ENCODE assay signal across 1 cellular context in the genomic region with DNA sequence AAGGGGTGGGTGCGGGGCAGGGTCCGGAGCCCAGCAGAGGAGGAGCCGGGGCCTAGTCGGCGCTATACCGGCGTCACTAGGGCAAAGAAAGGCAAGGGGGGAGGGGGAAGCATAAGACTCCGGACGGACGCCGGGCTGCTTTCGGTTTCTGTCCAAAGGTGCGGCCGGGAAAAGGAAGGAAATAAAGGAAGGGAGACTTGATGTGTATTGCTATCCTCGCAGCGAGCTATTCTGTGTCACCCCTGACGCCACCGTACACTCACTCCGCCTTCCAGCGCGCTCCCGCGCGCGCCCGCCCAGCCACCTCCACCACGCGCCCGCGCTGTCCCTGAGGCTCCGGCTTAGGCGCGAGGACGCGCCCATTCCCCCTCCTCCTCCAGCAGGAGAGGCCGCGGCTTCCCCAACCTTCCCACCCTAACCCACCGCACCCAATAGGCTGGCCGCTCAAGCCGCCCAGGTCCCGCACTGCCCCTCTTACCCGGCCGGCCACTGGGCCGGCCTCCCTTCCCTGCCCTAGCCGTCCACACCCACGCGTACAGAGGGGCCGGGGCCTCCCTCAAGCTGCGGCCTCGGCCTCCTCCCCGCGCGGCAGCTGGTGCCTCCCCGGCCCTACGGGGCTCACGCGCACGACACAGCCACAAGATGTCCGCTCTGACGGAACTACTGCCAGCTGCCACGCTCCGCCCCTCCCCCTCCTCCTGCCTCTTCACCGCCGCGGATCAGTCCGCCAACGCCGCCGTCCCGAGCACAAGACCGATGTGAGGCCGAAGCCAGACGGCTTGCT.
TF ChIP-seq lines count a peak whose summit lies in the region.

A gene (minus strand): TSS at position 662 of the 784 bp plus-strand sequence. CDS start 1,043 bp downstream, outside the sequence.

TF ChIP-seq in K562, 482 proteins besides CTCF, POLR2A, EP300 and RAD21 (continued from another document and continues in another):
- TF ChIP-seq, protein P1, sequence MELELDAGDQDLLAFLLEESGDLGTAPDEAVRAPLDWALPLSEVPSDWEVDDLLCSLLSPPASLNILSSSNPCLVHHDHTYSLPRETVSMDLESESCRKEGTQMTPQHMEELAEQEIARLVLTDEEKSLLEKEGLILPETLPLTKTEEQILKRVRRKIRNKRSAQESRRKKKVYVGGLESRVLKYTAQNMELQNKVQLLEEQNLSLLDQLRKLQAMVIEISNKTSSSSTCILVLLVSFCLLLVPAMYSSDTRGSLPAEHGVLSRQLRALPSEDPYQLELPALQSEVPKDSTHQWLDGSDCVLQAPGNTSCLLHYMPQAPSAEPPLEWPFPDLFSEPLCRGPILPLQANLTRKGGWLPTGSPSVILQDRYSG (tag; conservative IDR thresholded peaks at IDR 0.05; ENCODE audit: low read depth), result no peak; the same call in none of the 2 replicates
- TF ChIP-seq MAFG (tag; conservative IDR thresholded peaks at IDR 0.05), result no peak
- no peak for TF ChIP-seq CC2D1A (IDR thresholded peaks at IDR 0.05)
- no peak for TF ChIP-seq STAG1 (CRISPR knock-in tag; IDR thresholded peaks at IDR 0.05; ENCODE audit: borderline replicate concordance)
- TF ChIP-seq RB1 (IDR thresholded peaks at IDR 0.05; ENCODE audit: low read depth), result peak; percentile 33
- TF ChIP-seq FOXA3 (CRISPR knock-in tag; conservative IDR thresholded peaks at IDR 0.05 in 1 of 2, IDR thresholded peaks at IDR 0.05 in 1 of 2), result 0 out of 4 replicates have a peak, but pooled peaks of 1 of the 2 experiments have one; percentile 73
- TF ChIP-seq ZNF146 (CRISPR knock-in tag; IDR thresholded peaks at IDR 0.05; ENCODE audit: unreplicated experiment), result no peak
- TF ChIP-seq, protein P2, sequence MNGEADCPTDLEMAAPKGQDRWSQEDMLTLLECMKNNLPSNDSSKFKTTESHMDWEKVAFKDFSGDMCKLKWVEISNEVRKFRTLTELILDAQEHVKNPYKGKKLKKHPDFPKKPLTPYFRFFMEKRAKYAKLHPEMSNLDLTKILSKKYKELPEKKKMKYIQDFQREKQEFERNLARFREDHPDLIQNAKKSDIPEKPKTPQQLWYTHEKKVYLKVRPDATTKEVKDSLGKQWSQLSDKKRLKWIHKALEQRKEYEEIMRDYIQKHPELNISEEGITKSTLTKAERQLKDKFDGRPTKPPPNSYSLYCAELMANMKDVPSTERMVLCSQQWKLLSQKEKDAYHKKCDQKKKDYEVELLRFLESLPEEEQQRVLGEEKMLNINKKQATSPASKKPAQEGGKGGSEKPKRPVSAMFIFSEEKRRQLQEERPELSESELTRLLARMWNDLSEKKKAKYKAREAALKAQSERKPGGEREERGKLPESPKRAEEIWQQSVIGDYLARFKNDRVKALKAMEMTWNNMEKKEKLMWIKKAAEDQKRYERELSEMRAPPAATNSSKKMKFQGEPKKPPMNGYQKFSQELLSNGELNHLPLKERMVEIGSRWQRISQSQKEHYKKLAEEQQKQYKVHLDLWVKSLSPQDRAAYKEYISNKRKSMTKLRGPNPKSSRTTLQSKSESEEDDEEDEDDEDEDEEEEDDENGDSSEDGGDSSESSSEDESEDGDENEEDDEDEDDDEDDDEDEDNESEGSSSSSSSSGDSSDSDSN (IDR thresholded peaks at IDR 0.05; ENCODE audit: borderline replicate concordance in 1 of 2, low read depth in 2 of 2, low read length in 2 of 2), result peak in 1 of 2 experiments; percentile 65; a peak in 2 of 4 replicates
- peak; percentile 95 for TF ChIP-seq PRPF4 (IDR thresholded peaks at IDR 0.05; ENCODE audit: insufficient read depth, low read depth, low read length, poor library complexity, severe bottlenecking)
- TF ChIP-seq POLR2B (IDR thresholded peaks at IDR 0.05; ENCODE audit: low read depth, partially characterized antibody), result peak; percentile 91
- TF ChIP-seq POLR2G (IDR thresholded peaks at IDR 0.05; ENCODE audit: low read depth, low read length), result peak; percentile 91
- TF ChIP-seq, protein P3, sequence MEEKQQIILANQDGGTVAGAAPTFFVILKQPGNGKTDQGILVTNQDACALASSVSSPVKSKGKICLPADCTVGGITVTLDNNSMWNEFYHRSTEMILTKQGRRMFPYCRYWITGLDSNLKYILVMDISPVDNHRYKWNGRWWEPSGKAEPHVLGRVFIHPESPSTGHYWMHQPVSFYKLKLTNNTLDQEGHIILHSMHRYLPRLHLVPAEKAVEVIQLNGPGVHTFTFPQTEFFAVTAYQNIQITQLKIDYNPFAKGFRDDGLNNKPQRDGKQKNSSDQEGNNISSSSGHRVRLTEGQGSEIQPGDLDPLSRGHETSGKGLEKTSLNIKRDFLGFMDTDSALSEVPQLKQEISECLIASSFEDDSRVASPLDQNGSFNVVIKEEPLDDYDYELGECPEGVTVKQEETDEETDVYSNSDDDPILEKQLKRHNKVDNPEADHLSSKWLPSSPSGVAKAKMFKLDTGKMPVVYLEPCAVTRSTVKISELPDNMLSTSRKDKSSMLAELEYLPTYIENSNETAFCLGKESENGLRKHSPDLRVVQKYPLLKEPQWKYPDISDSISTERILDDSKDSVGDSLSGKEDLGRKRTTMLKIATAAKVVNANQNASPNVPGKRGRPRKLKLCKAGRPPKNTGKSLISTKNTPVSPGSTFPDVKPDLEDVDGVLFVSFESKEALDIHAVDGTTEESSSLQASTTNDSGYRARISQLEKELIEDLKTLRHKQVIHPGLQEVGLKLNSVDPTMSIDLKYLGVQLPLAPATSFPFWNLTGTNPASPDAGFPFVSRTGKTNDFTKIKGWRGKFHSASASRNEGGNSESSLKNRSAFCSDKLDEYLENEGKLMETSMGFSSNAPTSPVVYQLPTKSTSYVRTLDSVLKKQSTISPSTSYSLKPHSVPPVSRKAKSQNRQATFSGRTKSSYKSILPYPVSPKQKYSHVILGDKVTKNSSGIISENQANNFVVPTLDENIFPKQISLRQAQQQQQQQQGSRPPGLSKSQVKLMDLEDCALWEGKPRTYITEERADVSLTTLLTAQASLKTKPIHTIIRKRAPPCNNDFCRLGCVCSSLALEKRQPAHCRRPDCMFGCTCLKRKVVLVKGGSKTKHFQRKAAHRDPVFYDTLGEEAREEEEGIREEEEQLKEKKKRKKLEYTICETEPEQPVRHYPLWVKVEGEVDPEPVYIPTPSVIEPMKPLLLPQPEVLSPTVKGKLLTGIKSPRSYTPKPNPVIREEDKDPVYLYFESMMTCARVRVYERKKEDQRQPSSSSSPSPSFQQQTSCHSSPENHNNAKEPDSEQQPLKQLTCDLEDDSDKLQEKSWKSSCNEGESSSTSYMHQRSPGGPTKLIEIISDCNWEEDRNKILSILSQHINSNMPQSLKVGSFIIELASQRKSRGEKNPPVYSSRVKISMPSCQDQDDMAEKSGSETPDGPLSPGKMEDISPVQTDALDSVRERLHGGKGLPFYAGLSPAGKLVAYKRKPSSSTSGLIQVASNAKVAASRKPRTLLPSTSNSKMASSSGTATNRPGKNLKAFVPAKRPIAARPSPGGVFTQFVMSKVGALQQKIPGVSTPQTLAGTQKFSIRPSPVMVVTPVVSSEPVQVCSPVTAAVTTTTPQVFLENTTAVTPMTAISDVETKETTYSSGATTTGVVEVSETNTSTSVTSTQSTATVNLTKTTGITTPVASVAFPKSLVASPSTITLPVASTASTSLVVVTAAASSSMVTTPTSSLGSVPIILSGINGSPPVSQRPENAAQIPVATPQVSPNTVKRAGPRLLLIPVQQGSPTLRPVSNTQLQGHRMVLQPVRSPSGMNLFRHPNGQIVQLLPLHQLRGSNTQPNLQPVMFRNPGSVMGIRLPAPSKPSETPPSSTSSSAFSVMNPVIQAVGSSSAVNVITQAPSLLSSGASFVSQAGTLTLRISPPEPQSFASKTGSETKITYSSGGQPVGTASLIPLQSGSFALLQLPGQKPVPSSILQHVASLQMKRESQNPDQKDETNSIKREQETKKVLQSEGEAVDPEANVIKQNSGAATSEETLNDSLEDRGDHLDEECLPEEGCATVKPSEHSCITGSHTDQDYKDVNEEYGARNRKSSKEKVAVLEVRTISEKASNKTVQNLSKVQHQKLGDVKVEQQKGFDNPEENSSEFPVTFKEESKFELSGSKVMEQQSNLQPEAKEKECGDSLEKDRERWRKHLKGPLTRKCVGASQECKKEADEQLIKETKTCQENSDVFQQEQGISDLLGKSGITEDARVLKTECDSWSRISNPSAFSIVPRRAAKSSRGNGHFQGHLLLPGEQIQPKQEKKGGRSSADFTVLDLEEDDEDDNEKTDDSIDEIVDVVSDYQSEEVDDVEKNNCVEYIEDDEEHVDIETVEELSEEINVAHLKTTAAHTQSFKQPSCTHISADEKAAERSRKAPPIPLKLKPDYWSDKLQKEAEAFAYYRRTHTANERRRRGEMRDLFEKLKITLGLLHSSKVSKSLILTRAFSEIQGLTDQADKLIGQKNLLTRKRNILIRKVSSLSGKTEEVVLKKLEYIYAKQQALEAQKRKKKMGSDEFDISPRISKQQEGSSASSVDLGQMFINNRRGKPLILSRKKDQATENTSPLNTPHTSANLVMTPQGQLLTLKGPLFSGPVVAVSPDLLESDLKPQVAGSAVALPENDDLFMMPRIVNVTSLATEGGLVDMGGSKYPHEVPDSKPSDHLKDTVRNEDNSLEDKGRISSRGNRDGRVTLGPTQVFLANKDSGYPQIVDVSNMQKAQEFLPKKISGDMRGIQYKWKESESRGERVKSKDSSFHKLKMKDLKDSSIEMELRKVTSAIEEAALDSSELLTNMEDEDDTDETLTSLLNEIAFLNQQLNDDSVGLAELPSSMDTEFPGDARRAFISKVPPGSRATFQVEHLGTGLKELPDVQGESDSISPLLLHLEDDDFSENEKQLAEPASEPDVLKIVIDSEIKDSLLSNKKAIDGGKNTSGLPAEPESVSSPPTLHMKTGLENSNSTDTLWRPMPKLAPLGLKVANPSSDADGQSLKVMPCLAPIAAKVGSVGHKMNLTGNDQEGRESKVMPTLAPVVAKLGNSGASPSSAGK (IDR thresholded peaks at IDR 0.05), result 0 out of 2 replicates have a peak, but pooled peaks have one; percentile 21
- no peak for TF ChIP-seq SRSF7 (optimal IDR thresholded peaks at IDR 0.05; ENCODE audit: low read depth, low read length)
- TF ChIP-seq, protein P4, sequence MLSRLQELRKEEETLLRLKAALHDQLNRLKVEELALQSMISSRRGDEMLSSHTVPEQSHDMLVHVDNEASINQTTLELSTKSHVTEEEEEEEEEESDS (CRISPR knock-in tag; IDR thresholded peaks at IDR 0.05), result no peak
- TF ChIP-seq, protein P5, sequence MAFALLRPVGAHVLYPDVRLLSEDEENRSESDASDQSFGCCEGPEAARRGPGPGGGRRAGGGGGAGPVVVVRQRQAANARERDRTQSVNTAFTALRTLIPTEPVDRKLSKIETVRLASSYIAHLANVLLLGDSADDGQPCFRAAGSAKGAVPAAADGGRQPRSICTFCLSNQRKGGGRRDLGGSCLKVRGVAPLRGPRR (CRISPR knock-in tag; IDR thresholded peaks at IDR 0.05), result no peak
- TF ChIP-seq ASH1L (IDR thresholded peaks at IDR 0.05; ENCODE audit: borderline replicate concordance, low read depth, partially characterized antibody), result no peak
- TF ChIP-seq NFIX (CRISPR knock-in tag; IDR thresholded peaks at IDR 0.05; ENCODE audit: low read depth), result no peak
- no peak for TF ChIP-seq COPS2 (conservative IDR thresholded peaks at IDR 0.05)
- TF ChIP-seq, protein P6, sequence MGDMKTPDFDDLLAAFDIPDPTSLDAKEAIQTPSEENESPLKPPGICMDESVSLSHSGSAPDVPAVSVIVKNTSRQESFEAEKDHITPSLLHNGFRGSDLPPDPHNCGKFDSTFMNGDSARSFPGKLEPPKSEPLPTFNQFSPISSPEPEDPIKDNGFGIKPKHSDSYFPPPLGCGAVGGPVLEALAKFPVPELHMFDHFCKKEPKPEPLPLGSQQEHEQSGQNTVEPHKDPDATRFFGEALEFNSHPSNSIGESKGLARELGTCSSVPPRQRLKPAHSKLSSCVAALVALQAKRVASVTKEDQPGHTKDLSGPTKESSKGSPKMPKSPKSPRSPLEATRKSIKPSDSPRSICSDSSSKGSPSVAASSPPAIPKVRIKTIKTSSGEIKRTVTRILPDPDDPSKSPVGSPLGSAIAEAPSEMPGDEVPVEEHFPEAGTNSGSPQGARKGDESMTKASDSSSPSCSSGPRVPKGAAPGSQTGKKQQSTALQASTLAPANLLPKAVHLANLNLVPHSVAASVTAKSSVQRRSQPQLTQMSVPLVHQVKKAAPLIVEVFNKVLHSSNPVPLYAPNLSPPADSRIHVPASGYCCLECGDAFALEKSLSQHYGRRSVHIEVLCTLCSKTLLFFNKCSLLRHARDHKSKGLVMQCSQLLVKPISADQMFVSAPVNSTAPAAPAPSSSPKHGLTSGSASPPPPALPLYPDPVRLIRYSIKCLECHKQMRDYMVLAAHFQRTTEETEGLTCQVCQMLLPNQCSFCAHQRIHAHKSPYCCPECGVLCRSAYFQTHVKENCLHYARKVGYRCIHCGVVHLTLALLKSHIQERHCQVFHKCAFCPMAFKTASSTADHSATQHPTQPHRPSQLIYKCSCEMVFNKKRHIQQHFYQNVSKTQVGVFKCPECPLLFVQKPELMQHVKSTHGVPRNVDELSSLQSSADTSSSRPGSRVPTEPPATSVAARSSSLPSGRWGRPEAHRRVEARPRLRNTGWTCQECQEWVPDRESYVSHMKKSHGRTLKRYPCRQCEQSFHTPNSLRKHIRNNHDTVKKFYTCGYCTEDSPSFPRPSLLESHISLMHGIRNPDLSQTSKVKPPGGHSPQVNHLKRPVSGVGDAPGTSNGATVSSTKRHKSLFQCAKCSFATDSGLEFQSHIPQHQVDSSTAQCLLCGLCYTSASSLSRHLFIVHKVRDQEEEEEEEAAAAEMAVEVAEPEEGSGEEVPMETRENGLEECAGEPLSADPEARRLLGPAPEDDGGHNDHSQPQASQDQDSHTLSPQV (IDR thresholded peaks at IDR 0.05), result no peak
- TF ChIP-seq, protein P7, sequence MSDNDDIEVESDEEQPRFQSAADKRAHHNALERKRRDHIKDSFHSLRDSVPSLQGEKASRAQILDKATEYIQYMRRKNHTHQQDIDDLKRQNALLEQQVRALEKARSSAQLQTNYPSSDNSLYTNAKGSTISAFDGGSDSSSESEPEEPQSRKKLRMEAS (CRISPR knock-in tag; IDR thresholded peaks at IDR 0.05), result peak; percentile 96
- TF ChIP-seq FOXK2 (conservative IDR thresholded peaks at IDR 0.05 in 1 of 2, IDR thresholded peaks at IDR 0.05 in 1 of 2; ENCODE audit: low read depth in 2 of 2), result peak in 1 of 2 experiments; percentile 53; a peak in 2 of 4 replicates
- TF ChIP-seq, protein P8, sequence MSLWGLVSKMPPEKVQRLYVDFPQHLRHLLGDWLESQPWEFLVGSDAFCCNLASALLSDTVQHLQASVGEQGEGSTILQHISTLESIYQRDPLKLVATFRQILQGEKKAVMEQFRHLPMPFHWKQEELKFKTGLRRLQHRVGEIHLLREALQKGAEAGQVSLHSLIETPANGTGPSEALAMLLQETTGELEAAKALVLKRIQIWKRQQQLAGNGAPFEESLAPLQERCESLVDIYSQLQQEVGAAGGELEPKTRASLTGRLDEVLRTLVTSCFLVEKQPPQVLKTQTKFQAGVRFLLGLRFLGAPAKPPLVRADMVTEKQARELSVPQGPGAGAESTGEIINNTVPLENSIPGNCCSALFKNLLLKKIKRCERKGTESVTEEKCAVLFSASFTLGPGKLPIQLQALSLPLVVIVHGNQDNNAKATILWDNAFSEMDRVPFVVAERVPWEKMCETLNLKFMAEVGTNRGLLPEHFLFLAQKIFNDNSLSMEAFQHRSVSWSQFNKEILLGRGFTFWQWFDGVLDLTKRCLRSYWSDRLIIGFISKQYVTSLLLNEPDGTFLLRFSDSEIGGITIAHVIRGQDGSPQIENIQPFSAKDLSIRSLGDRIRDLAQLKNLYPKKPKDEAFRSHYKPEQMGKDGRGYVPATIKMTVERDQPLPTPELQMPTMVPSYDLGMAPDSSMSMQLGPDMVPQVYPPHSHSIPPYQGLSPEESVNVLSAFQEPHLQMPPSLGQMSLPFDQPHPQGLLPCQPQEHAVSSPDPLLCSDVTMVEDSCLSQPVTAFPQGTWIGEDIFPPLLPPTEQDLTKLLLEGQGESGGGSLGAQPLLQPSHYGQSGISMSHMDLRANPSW (CRISPR knock-in tag; IDR thresholded peaks at IDR 0.05), result no peak
